In genomic region chr11:102436546-102436945, GRCh38 we compare ENCODE assay signal across 21 cellular contexts. TPM values are rescaled to one million over a fixed set of nuclear protein-coding genes. Genes with fewer than 3 reads are reported as not detected.
DNase-seq lines count a peak whose midpoint lies in the region; ATAC-seq and TF ChIP-seq lines count a peak whose summit lies in the region.
"Had no signal": no experiment of that assay in that cellular context is flagged by ENCODE, and none has a peak within 500 bp of the region (broad histone marks: within the 10 kb centered on the region; RNA-seq: fewer than 3 reads in every experiment).

No MANE protein-coding gene starts in this region.

- peaks cover 39 to 58% of the 10 kb centered on the region in 2 donors for H3K36me3 Mint-ChIP-seq in activated T-cell treated with anti-CD3 and anti-CD28 coated beads, Interleukin-2, amount 50 U/mL, for 72 hours (ENCODE audit: insufficient read depth in 2 of 2)
- peaks cover 28% of the 10 kb centered on the region for H3K36me3 Mint-ChIP-seq in MCF 10A (ENCODE audit: insufficient read depth, unreplicated experiment)

- H3K27ac Mint-ChIP-seq in activated T-cell treated with anti-CD3 and anti-CD28 coated beads, Interleukin-2, amount 50 U/mL, for 72 hours, result peak overlapping the region; percentile 9
- no peak overlapping the region for H3K27ac Mint-ChIP-seq in MCF 10A (ENCODE audit: low read depth, unreplicated experiment)
- H3K27ac Mint-ChIP-seq: activated CD8-positive, alpha-beta memory T cell treated with anti-CD3 and anti-CD28 coated beads, Interleukin-2, amount 10 ng/mL, durations not matched to agents 7 days and 5 days had no signal

- H3K27me3 ChIP-seq in SJSA1 (replicated peaks), result no peaks in the 10 kb centered on the region
- H3K27me3 ChIP-seq in WERI-Rb-1 (ENCODE audit: insufficient read depth, low read depth, severe bottlenecking), result no peaks in the 10 kb centered on the region
- H3K27me3 ChIP-seq: sigmoid colon had no signal

- DNase-seq in activated T-cell treated with anti-CD3 and anti-CD28 coated beads, Interleukin-2, amount 50 U/mL, for 72 hours, result no peak
- DNase-seq in activated T-cell treated with anti-CD3 and anti-CD28 coated beads for 4 hours (no peak), SJSA1 (ENCODE audit: low read depth in 1 of 2, low spot score in 2 of 2) (no peak), fibroblast of mammary gland (ENCODE audit: low read depth) (peak; percentile 89), MCF 10A (ENCODE audit: unreplicated experiment) (no peak), WERI-Rb-1 (no peak), erythroblast (lab: John Stamatoyannopoulos, UW) (no peak)
- DNase-seq: activated CD4-positive, CD25-positive, alpha-beta regulatory T cell treated with anti-CD3 and anti-CD28 coated beads, Interleukin-2, amount 50 U/mL, for 72 hours; activated CD8-positive, alpha-beta memory T cell treated with anti-CD3 and anti-CD28 coated beads, Interleukin-2, amount 10 ng/mL, durations not matched to agents 7 days and 5 days; Calu3; central memory CD4-positive, alpha-beta T cell; kidney glomerular epithelial cell; NCI-H1048; NCI-H2171 treated with DMSO at 0.1 percent for 48 hours; sigmoid colon; stimulated activated CD4-positive, alpha-beta T cell treated with anti-CD3 and anti-CD28 coated beads, Interleukin-2, amount 100 ng/mL, for 48 hours had no signal

- POLR2A ChIA-PET in MCF 10A (lab: Yijun Ruan, JAX), result no interaction called here

- TF ChIP-seq CTCF in fibroblast of mammary gland (conservative IDR thresholded peaks at IDR 0.05; ENCODE audit: control insufficient read depth, insufficient read depth, low read depth, low read length), result no peak
- no peak for TF ChIP-seq CTCF in MCF 10A (IDR thresholded peaks at IDR 0.05; ENCODE audit: unreplicated experiment)
- no peak for TF ChIP-seq CTCF in WERI-Rb-1 (IDR thresholded peaks at IDR 0.05; ENCODE audit: low read depth, low read length)

- H3K36me3 ChIP-seq in SJSA1, result peaks cover 45% of the 10 kb centered on the region
- H3K36me3 ChIP-seq in WERI-Rb-1, result peaks cover 10% of the 10 kb centered on the region
- H3K36me3 ChIP-seq: thoracic aorta had no signal

- peaks cover 14 to 15% of the 10 kb centered on the region in 2 donors for H3K9me3 Mint-ChIP-seq in activated T-cell treated with anti-CD3 and anti-CD28 coated beads, Interleukin-2, amount 50 U/mL, for 72 hours
- H3K9me3 Mint-ChIP-seq in MCF 10A (ENCODE audit: unreplicated experiment), result no peaks in the 10 kb centered on the region

- intact Hi-C loops in MCF 10A (cut with micrococcal nuclease), result no loop called here

- peaks cover 43% of the 10 kb centered on the region for H3K4me1 ChIP-seq in SJSA1 (replicated peaks)
- H3K4me1 ChIP-seq: HAP-1 had no signal

- H3K4me3 Mint-ChIP-seq in activated T-cell treated with anti-CD3 and anti-CD28 coated beads, Interleukin-2, amount 50 U/mL, for 72 hours, result no peak overlapping the region
- no peak overlapping the region for H3K4me3 Mint-ChIP-seq in MCF 10A (ENCODE audit: unreplicated experiment)
- H3K4me3 Mint-ChIP-seq: activated CD8-positive, alpha-beta memory T cell treated with anti-CD3 and anti-CD28 coated beads, Interleukin-2, amount 10 ng/mL, durations not matched to agents 7 days and 5 days had no signal

- CTCF ChIA-PET in MCF 10A (lab: Yijun Ruan, JAX), result interaction anchor here (0.6 kb wide), 1 partner anchor 72 kb away, joined by 3 read pairs; no protein-coding TSS in a partner anchor

- H3K4me1 Mint-ChIP-seq in activated T-cell treated with anti-CD3 and anti-CD28 coated beads, Interleukin-2, amount 50 U/mL, for 72 hours (ENCODE audit: low read depth), result peaks cover 88% of the 10 kb centered on the region
- no peaks in the 10 kb centered on the region for H3K4me1 Mint-ChIP-seq in MCF 10A (ENCODE audit: insufficient read depth, unreplicated experiment)

- H3K9me3 ChIP-seq in SJSA1 (replicated peaks), result no peaks in the 10 kb centered on the region
- peaks cover 10% of the 10 kb centered on the region for H3K9me3 ChIP-seq in WERI-Rb-1 (ENCODE audit: severe bottlenecking)
- H3K9me3 ChIP-seq: sigmoid colon, thoracic aorta had no signal

- ATAC-seq in activated T-cell treated with anti-CD3 and anti-CD28 coated beads, Interleukin-2, amount 50 U/mL, for 72 hours (replicated peaks in 1 of 2), result no peak
- no peak for ATAC-seq in HG02981 (IDR thresholded peaks at IDR 0.05; ENCODE audit: unreplicated experiment)
- ATAC-seq: activated CD8-positive, alpha-beta memory T cell treated with anti-CD3 and anti-CD28 coated beads, Interleukin-2, amount 10 ng/mL, durations not matched to agents 7 days and 5 days; activated naive CD4-positive, alpha-beta T cell treated with anti-CD3 and anti-CD28 coated beads, Interleukin-2, amount 50 U/mL, for 72 hours; Right ventricle myocardium inferior had no signal

- no peak overlapping the region for H3K4me3 ChIP-seq in SJSA1
- H3K4me3 ChIP-seq in fibroblast of mammary gland (ENCODE audit: control insufficient read depth, low read depth, low read length), result no peak overlapping the region
- H3K4me3 ChIP-seq in WERI-Rb-1 (ENCODE audit: low read depth, low read length), result no peak overlapping the region
- H3K4me3 ChIP-seq: HAP-1, sigmoid colon, thoracic aorta had no signal

- no peak for TF ChIP-seq POLR2A in erythroblast (IDR thresholded peaks at IDR 0.05; ENCODE audit: low read length)

- no peaks in the 10 kb centered on the region for H3K27me3 Mint-ChIP-seq in activated T-cell treated with anti-CD3 and anti-CD28 coated beads, Interleukin-2, amount 50 U/mL, for 72 hours (ENCODE audit: low read depth)
- H3K27me3 Mint-ChIP-seq in MCF 10A (ENCODE audit: insufficient read depth, unreplicated experiment), result no peaks in the 10 kb centered on the region
- H3K27me3 Mint-ChIP-seq: activated CD8-positive, alpha-beta memory T cell treated with anti-CD3 and anti-CD28 coated beads, Interleukin-2, amount 10 ng/mL, durations not matched to agents 7 days and 5 days had no signal

- H3K27ac ChIP-seq in SJSA1 (peak overlapping the region; percentile 49), WERI-Rb-1 (no peak overlapping the region)
- H3K27ac ChIP-seq: sigmoid colon, thoracic aorta had no signal

- BruUV-seq in MCF 10A (replicated peaks; lab: Mats Ljungman, UMichigan), result no TSS peak

RNA-seq across cellular contexts. Expression of gene TMEM123, which starts 16.0 kb away (rescaled TPM):
- 100 to 1,000 TPM; 279 to 347 TPM for total RNA-seq in activated T-cell treated with anti-CD3 and anti-CD28 coated beads, Interleukin-2, amount 50 U/mL, for 72 hours
- 196 and 263 TPM in 2 replicates for total RNA-seq in SJSA1 (2014; rRNA removed; shearing (Covaris generic))
- 134 and 137 TPM in 2 replicates for total RNA-seq in MCF 10A (2022)
